In genomic region chr7:151838861-151839381, GRCh38 we compare ENCODE assay signal across 8 cellular contexts. TPM values are rescaled to one million over a fixed set of nuclear protein-coding genes. Genes with fewer than 3 reads are reported as not detected.
DNase-seq lines count a peak whose midpoint lies in the region; ATAC-seq and TF ChIP-seq lines count a peak whose summit lies in the region.

No MANE protein-coding gene starts in this region.

- H3K4me1 Mint-ChIP-seq in CD8-positive, alpha-beta memory T cell = peaks cover 30 to 47% (median 37%) of the 10 kb centered on the region in 3 donors
- H3K4me1 Mint-ChIP-seq in neural progenitor cell = peaks cover 36% of the 10 kb centered on the region

- H3K79me2 ChIP-seq in OCI-LY3 (ENCODE audit: low read length) (no peaks in the 10 kb centered on the region), neural progenitor cell (ENCODE audit: low read depth) (no peaks in the 10 kb centered on the region)

- peak; percentile 28 to 70 (median 36) for DNase-seq in CD8-positive, alpha-beta memory T cell
- peak; percentile 45 for DNase-seq in central memory CD4-positive, alpha-beta T cell
- peak; percentile 5 to 29 for DNase-seq in stimulated activated CD8-positive, alpha-beta memory T cell treated with anti-CD3 and anti-CD28 coated beads, Interleukin-15, amount 100 ng/mL, for 4 hours (ENCODE audit: low read depth in 2 of 2)
- DNase-seq in G401 (ENCODE audit: low spot score) (no peak), neural progenitor cell (ENCODE audit: low spot score) (no peak), DMS 273 treated with DMSO at 0.1 percent for 48 hours (lab: John Stamatoyannopoulos, UW) (no peak)

- H3K9me3 Mint-ChIP-seq in CD8-positive, alpha-beta memory T cell = no peaks in the 10 kb centered on the region
- H3K9me3 Mint-ChIP-seq in neural progenitor cell = no peaks in the 10 kb centered on the region

- H3K36me3 Mint-ChIP-seq in CD8-positive, alpha-beta memory T cell = peaks cover 0 to 10% (median 0%) of the 10 kb centered on the region in 3 donors
- H3K36me3 Mint-ChIP-seq in neural progenitor cell = no peaks in the 10 kb centered on the region

- H3K4me2 ChIP-seq in OCI-LY3 (ENCODE audit: low read length) = peak overlapping the region; percentile 81
- H3K4me2 ChIP-seq in neural progenitor cell = no peak overlapping the region

- no peak overlapping the region for H3K27ac ChIP-seq in CD8-positive, alpha-beta memory T cell (ENCODE audit: low read depth, low read length)
- no peak overlapping the region for H3K27ac ChIP-seq in OCI-LY3 (ENCODE audit: low read length)
- no peak overlapping the region for H3K27ac ChIP-seq in neural progenitor cell

- CTCF ChIA-PET in CD8-positive, alpha-beta memory T cell (lab: Charles Lee) = interaction anchor here (1.0 to 1.5 kb wide), 3 partner anchors 37 to 56 kb away, joined by 3 to 7 read pairs (median 4); partner anchors contain the start of gene PRKAG2

- H3K27ac Mint-ChIP-seq in CD8-positive, alpha-beta memory T cell = peak overlapping the region; percentile 69 to 90 (median 87)
- no peak overlapping the region for H3K27ac Mint-ChIP-seq in neural progenitor cell

- no peaks in the 10 kb centered on the region for H3K36me3 ChIP-seq in CD8-positive, alpha-beta memory T cell (ENCODE audit: insufficient read depth, low read length)
- H3K36me3 ChIP-seq in OCI-LY3 (replicated peaks; ENCODE audit: low read depth, low read length) = no peaks in the 10 kb centered on the region
- H3K36me3 ChIP-seq in neural progenitor cell = no peaks in the 10 kb centered on the region

- peaks cover 28% of the 10 kb centered on the region for H3K4me1 ChIP-seq in CD8-positive, alpha-beta memory T cell (ENCODE audit: insufficient read depth, low read length)
- H3K4me1 ChIP-seq in OCI-LY3 (ENCODE audit: low read length) = peaks cover 11% of the 10 kb centered on the region
- H3K4me1 ChIP-seq in neural progenitor cell = peaks cover 17% of the 10 kb centered on the region

- peak; percentile 68 for ATAC-seq in GM21576 (IDR thresholded peaks at IDR 0.05; ENCODE audit: unreplicated experiment)

- no peaks in the 10 kb centered on the region for H3K27me3 Mint-ChIP-seq in CD8-positive, alpha-beta memory T cell
- peaks cover 12% of the 10 kb centered on the region for H3K27me3 Mint-ChIP-seq in neural progenitor cell (ENCODE audit: insufficient read depth, low read depth)

- H3K9ac ChIP-seq in OCI-LY3 (ENCODE audit: low read length) = peak overlapping the region; percentile 40; the same call in 1 of the 2 replicates
- H3K9ac ChIP-seq in neural progenitor cell = no peak overlapping the region

- H3K4me3 ChIP-seq in CD8-positive, alpha-beta memory T cell (ENCODE audit: low read length) = peak overlapping the region; percentile 40
- H3K4me3 ChIP-seq in OCI-LY3 (ENCODE audit: low read length) = peak overlapping the region; percentile 67
- H3K4me3 ChIP-seq in neural progenitor cell = no peak overlapping the region

- no peak for TF ChIP-seq CTCF in OCI-LY3 (IDR thresholded peaks at IDR 0.05; ENCODE audit: low read depth, low read length)
- no peak for TF ChIP-seq CTCF in neural progenitor cell (IDR thresholded peaks at IDR 0.05)

- H3F3A ChIP-seq in neural progenitor cell (ENCODE audit: low read depth) = peaks cover 18% of the 10 kb centered on the region

- no peaks in the 10 kb centered on the region for H4K20me1 ChIP-seq in OCI-LY3 (ENCODE audit: insufficient read depth, low read length)
- peaks cover 17% of the 10 kb centered on the region for H4K20me1 ChIP-seq in neural progenitor cell (ENCODE audit: low read depth)

- POLR2A ChIA-PET in CD8-positive, alpha-beta memory T cell (lab: Charles Lee) = no interaction called here

- no peaks in the 10 kb centered on the region for H3K27me3 ChIP-seq in CD8-positive, alpha-beta memory T cell (ENCODE audit: insufficient read depth, low read length, poor library complexity, severe bottlenecking)
- no peaks in the 10 kb centered on the region for H3K27me3 ChIP-seq in OCI-LY3 (ENCODE audit: low read depth, low read length)
- peaks cover 19% of the 10 kb centered on the region for H3K27me3 ChIP-seq in neural progenitor cell

- H3K9me3 ChIP-seq in CD8-positive, alpha-beta memory T cell (ENCODE audit: low read length) = no peaks in the 10 kb centered on the region
- H3K9me3 ChIP-seq in OCI-LY3 (ENCODE audit: insufficient read depth, low read length) (no peaks in the 10 kb centered on the region), neural progenitor cell (ENCODE audit: low read depth) (no peaks in the 10 kb centered on the region)

- H2AFZ ChIP-seq in OCI-LY3 (ENCODE audit: low read depth, low read length) (peak overlapping the region; percentile 81), neural progenitor cell (replicated peaks) (no peak overlapping the region)

- in situ Hi-C loops in G401 (cut with HindIII; ENCODE audit: low sequenced_read_pairs) = no loop called here

- peak overlapping the region; percentile 63 to 89 (median 78) for H3K4me3 Mint-ChIP-seq in CD8-positive, alpha-beta memory T cell
- no peak overlapping the region for H3K4me3 Mint-ChIP-seq in neural progenitor cell

RNA-seq across cellular contexts. Expression of gene PRKAG2, which starts 38.0 kb away (rescaled TPM):
- 10 to 100 TPM; 23.1 to 27.2 TPM for total RNA-seq in CD8-positive, alpha-beta memory T cell
- polyA plus RNA-seq in CD8-positive, alpha-beta memory T cell = 31.4 TPM
- 92.4 and 97.3 TPM in 2 replicates for total RNA-seq in G401 (2014; rRNA removed; shearing (Covaris generic))
- total RNA-seq in neural progenitor cell (ENCODE audit: low replicate concordance) = 11.1 and 11.4 TPM in 2 replicates

Comparison
In these comparisons a context has a peak if more than half of its experiments do, and no peak if none do; other contexts are left out.
1. DNase-seq: peak in CD8-positive, alpha-beta memory T cell (5 of 5), central memory CD4-positive, alpha-beta T cell (single experiment) and stimulated activated CD8-positive, alpha-beta memory T cell treated with anti-CD3 and anti-CD28 coated beads, Interleukin-15, amount 100 ng/mL, for 4 hours (2 of 2); none in G401 (single experiment), neural progenitor cell (single experiment) and DMS 273 treated with DMSO at 0.1 percent for 48 hours (single experiment).